In genomic region chr11:69811431-69811830, GRCh38 we compare ENCODE assay signal across 8 cellular contexts. TPM values are rescaled to one million over a fixed set of nuclear protein-coding genes. Genes with fewer than 3 reads are reported as not detected.
"Had no signal": no experiment of that assay in that cellular context is flagged by ENCODE, and none has a peak within 500 bp of the region (broad histone marks: within the 10 kb centered on the region; RNA-seq: fewer than 3 reads in every experiment).

No MANE protein-coding gene starts in this region.

- H2AFZ ChIP-seq: GM23338 had no signal

- H3K27ac Mint-ChIP-seq: GM23338, H9, IgD-negative memory B cell had no signal

- H3K4me2 ChIP-seq: GM23338 had no signal

- H3K36me3 Mint-ChIP-seq: IgD-negative memory B cell had no signal

- H3K4me3 ChIP-seq: GM23338 had no signal

- ATAC-seq: GM23338, HepG2 had no signal

- H3K4me3 Mint-ChIP-seq: GM23338, H9, IgD-negative memory B cell had no signal

- H3K27ac ChIP-seq: HL-60 had no signal

- H3K9me3 Mint-ChIP-seq: IgD-negative memory B cell had no signal

- DNase-seq: H9, HCEC 1CT had no signal

RNA-seq across cellular contexts. Expression of gene FGF3, which starts 7.8 kb away (rescaled TPM):
- total RNA-seq: H1, H9, HepG2, HT1080 had no signal
- polyA plus RNA-seq: GM23338, H1, HepG2, IgD-negative memory B cell had no signal

RNA-seq across cellular contexts. Expression of gene FGF4, which starts 36.3 kb away (rescaled TPM):
- total RNA-seq: HepG2, HT1080 had no signal
- polyA plus RNA-seq: HepG2, IgD-negative memory B cell had no signal
